7 cellular contexts compared by ENCODE assay signal in the genomic region with DNA sequence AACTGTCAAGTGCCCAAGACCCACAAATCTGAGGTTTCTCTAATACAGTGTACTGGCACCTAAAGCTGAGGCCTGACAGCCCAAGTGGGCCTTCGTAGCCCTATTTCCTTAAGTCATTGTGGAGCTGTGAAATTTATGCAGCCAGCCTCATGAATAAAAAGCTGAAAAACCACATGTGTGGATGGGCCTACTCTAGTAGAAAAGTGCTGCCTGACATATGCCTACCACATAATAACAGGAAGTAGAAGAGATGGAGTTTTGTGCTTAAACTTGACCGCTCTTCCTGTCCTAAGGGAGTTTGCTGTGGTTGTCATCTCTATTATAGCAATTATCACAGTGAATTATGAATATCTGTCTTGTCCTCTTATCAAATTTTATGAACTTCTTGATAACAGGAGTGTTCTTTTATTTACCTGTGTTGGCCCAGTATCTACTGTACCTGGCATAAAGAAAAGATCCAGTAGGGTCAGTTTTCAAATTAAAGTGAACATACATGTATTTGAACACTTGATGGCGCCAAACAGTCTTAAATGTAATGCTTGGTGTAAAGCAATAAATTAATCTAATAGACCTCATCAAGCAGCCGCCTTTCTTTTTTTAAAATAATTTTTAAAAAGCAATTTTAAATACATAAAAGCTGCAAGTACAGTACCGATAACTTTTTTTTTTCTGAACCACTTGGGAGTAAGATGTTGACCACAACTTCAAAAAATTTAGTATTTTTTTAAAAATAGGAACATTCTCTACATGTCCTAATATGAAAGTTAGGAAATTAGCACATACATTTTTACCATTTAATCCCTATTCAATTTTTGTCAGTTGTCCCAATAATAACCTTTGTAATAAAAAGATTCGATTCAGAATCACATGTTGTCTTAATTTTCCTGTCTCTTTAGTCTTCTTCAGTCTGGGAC. TPM values are rescaled to one million over a fixed set of nuclear protein-coding genes. Genes with fewer than 3 reads are reported as not detected.
DNase-seq lines count a peak whose midpoint lies in the region; ATAC-seq, FAIRE-seq and TF ChIP-seq lines count a peak whose summit lies in the region.

No MANE protein-coding gene starts in this region.

- no peaks in the 10 kb centered on the region for H3K36me3 ChIP-seq in Karpas-422 (ENCODE audit: insufficient read depth, low read length)
- H3K36me3 ChIP-seq in PC-9 (ENCODE audit: low read depth): no peaks in the 10 kb centered on the region

- FAIRE-seq in G401.6 (lab: Jason Lieb, UNC): peak; percentile 95

- H2AFZ ChIP-seq in Karpas-422 (ENCODE audit: low read length) (peak overlapping the region; percentile 13), PC-9 (no peak overlapping the region)

- H3K4me2 ChIP-seq in Karpas-422 (ENCODE audit: low read depth, low read length, poor library complexity, severe bottlenecking) (peak overlapping the region; percentile 62), PC-9 (no peak overlapping the region)

- H3K9me3 ChIP-seq in Karpas-422 (ENCODE audit: low read length) (no peaks in the 10 kb centered on the region), PC-9 (ENCODE audit: insufficient read depth, low read depth) (no peaks in the 10 kb centered on the region)

- H3K9ac ChIP-seq in Karpas-422 (ENCODE audit: low read length): peak overlapping the region; percentile 46

- H3K27me3 ChIP-seq in Karpas-422 (ENCODE audit: low read length) (no peaks in the 10 kb centered on the region), PC-9 (ENCODE audit: insufficient read depth, low read depth) (no peaks in the 10 kb centered on the region)

- CTCF ChIA-PET in PC-9 (lab: Charles Lee): interaction anchor here (0.5 kb wide), 1 partner anchor 1732 kb away, joined by 3 read pairs; no protein-coding TSS in a partner anchor

- TF ChIP-seq CTCF in PC-9 (conservative IDR thresholded peaks at IDR 0.05): peak; percentile 78

- H4K20me1 ChIP-seq in Karpas-422 (ENCODE audit: insufficient read depth, low read depth, low read length) (no peaks in the 10 kb centered on the region), PC-9 (ENCODE audit: insufficient read depth) (no peaks in the 10 kb centered on the region)

- DNase-seq in Karpas-422 (peak; percentile 92), PC-9 (peak in 1 of 2 experiments; percentile 55), non-pigmented ciliary epithelial cell (ENCODE audit: low read depth) (peak; percentile 6), UCSD-AML1 (lab: John Stamatoyannopoulos, UW; ENCODE audit: unreplicated experiment) (no peak)

- H3K4me3 ChIP-seq in Karpas-422 (ENCODE audit: low read length) (peak overlapping the region; percentile 29), PC-9 (no peak overlapping the region)

- POLR2A ChIA-PET in PC-9 (lab: Charles Lee; ENCODE audit: unreplicated experiment): interaction anchor here (0.6 kb wide), 1 partner anchor 499 kb away, joined by 6 read pairs; no protein-coding TSS in a partner anchor

- intact Hi-C loops in PC-9 (cut with micrococcal nuclease; ENCODE audit: unreplicated experiment): loop anchor here (1.0 to 2.0 kb wide), 3 partner anchors 110 to 1564 kb away; no protein-coding TSS in a partner anchor

- H3K4me1 ChIP-seq in Karpas-422 (ENCODE audit: low read length) (peaks cover 40% of the 10 kb centered on the region), PC-9 (replicated peaks; ENCODE audit: insufficient read depth) (no peaks in the 10 kb centered on the region)

- no TSS peak for BruUV-seq in PC-9 (replicated peaks; lab: Mats Ljungman, UMichigan)

- H3K9me2 ChIP-seq in Karpas-422 (replicated peaks; ENCODE audit: insufficient read depth, low read length) (no peaks in the 10 kb centered on the region), PC-9 (ENCODE audit: insufficient read depth) (no peaks in the 10 kb centered on the region)

- ATAC-seq in GM21526 (IDR thresholded peaks at IDR 0.05; ENCODE audit: low FRiP score, unreplicated experiment) (peak; percentile 79), esophagus mucosa (peak; percentile 55)

- H3K79me2 ChIP-seq in Karpas-422 (ENCODE audit: low read length) (no peaks in the 10 kb centered on the region), PC-9 (ENCODE audit: low read depth) (no peaks in the 10 kb centered on the region)

- no peaks in the 10 kb centered on the region for H3F3A ChIP-seq in PC-9 (ENCODE audit: insufficient read depth, low read depth)

- peak overlapping the region; percentile 79 for H3K27ac ChIP-seq in Karpas-422 (ENCODE audit: low read length)
- no peak overlapping the region for H3K27ac ChIP-seq in PC-9

RNA-seq across cellular contexts. Expression of a gene that starts 51.0 kb away (rescaled TPM):
- total RNA-seq in Karpas-422 (2014; rRNA removed; shearing (Covaris generic); ENCODE audit: low replicate concordance): 9.3 and 22.0 TPM in 2 replicates
- total RNA-seq in PC-9 (2021) (25.4 and 32.3 TPM in 2 replicates), esophagus mucosa (12.3 TPM)

RNA-seq across cellular contexts. Expression of a gene that starts 53.3 kb away (rescaled TPM):
- 4.1 and 18.4 TPM in 2 replicates for total RNA-seq in Karpas-422 (2014; rRNA removed; shearing (Covaris generic); ENCODE audit: low replicate concordance)
- total RNA-seq in PC-9 (2021) (not detected in 2 replicates), esophagus mucosa (not detected)
